In the genomic region with DNA sequence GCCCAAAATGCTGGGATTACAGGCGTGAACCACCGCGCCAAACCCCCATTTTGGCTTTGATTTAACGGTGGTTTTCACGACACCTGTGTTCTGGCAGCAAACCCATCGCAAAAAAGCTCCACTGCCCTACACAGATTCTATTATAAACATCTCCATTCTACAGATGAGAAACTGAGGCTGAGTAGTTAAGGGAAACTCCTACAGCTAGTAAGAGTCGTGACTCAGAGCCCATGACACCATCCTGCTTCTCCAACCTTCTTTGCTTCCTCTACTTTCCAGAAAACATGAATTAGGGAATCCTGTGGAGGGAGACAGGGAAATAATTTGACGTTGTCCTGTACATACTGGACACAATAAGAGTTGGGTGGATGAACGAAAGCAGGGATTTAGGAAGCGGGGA, we compare ENCODE assay signal across 8 cellular contexts. TPM values are rescaled to one million over a fixed set of nuclear protein-coding genes. Genes with fewer than 3 reads are reported as not detected.
A peak's percentile ranks its signal among the peaks of the same experiment; 100 is the strongest.
DNase-seq lines count a peak whose midpoint lies in the region; ATAC-seq and TF ChIP-seq lines count a peak whose summit lies in the region.
"Had no signal": no experiment of that assay in that cellular context is flagged by ENCODE, and none has a peak within 500 bp of the region (broad histone marks: within the 10 kb centered on the region; RNA-seq: fewer than 3 reads in every experiment).

No MANE protein-coding gene starts in this region.

- H3K9me3 ChIP-seq in iPS-18c (ENCODE audit: control insufficient read depth, insufficient read depth, low read length) (no peaks in the 10 kb centered on the region), stomach smooth muscle (ENCODE audit: control insufficient read depth in 2 of 2, low read length in 2 of 2) (no peaks in the 10 kb centered on the region)

- H3K27me3 ChIP-seq in HL-60 (ENCODE audit: insufficient read depth, poor library complexity, severe bottlenecking): no peaks in the 10 kb centered on the region
- H3K27me3 ChIP-seq in stomach smooth muscle (ENCODE audit: control insufficient read depth in 1 of 2, insufficient read depth in 2 of 2, low read length in 2 of 2): no peaks in the 10 kb centered on the region

- peaks cover 18% of the 10 kb centered on the region for H3K4me1 ChIP-seq in stomach smooth muscle (ENCODE audit: control insufficient read depth, insufficient read depth, low read length)

- H3K9me3 Mint-ChIP-seq in activated naive CD4-positive, alpha-beta T cell treated with anti-CD3 and anti-CD28 coated beads, Interleukin-2, amount 50 U/mL, for 72 hours: no peaks in the 10 kb centered on the region

- H3K27ac ChIP-seq in HL-60 (replicated peaks) (peak overlapping the region; percentile 90), stomach smooth muscle (ENCODE audit: low read length) (peak overlapping the region; percentile 85)

- peaks cover 5 to 7% of the 10 kb centered on the region in 2 donors for H3K36me3 ChIP-seq in stomach smooth muscle (ENCODE audit: control insufficient read depth in 2 of 2, insufficient read depth in 2 of 2, low read length in 2 of 2)

- H3K4me3 ChIP-seq in HL-60 (replicated peaks; ENCODE audit: insufficient read depth, low read length) (no peak overlapping the region), iPS-18c (ENCODE audit: insufficient read depth, low read depth, low read length) (peak overlapping the region; percentile 71; the same call in 1 of the 2 replicates), stomach smooth muscle (ENCODE audit: low read length in 2 of 2) (peak overlapping the region in 1 of 2 donors; percentile 86)

- TF ChIP-seq CTCF in HL-60 (IDR thresholded peaks at IDR 0.05; ENCODE audit: insufficient read depth, low read length): no peak

- peak overlapping the region; percentile 30 to 90 for H3K27ac Mint-ChIP-seq in activated naive CD4-positive, alpha-beta T cell treated with anti-CD3 and anti-CD28 coated beads, Interleukin-2, amount 50 U/mL, for 72 hours

- H3K9ac ChIP-seq in stomach smooth muscle (ENCODE audit: low read length in 2 of 2): peak overlapping the region; percentile 7 to 80

- H3K36me3 Mint-ChIP-seq in activated naive CD4-positive, alpha-beta T cell treated with anti-CD3 and anti-CD28 coated beads, Interleukin-2, amount 50 U/mL, for 72 hours: no peaks in the 10 kb centered on the region

- ATAC-seq in activated naive CD4-positive, alpha-beta T cell treated with anti-CD3 and anti-CD28 coated beads, Interleukin-2, amount 50 U/mL, for 72 hours: peak in 1 of 2 donors; percentile 54
- no peak for ATAC-seq in HG03159 (IDR thresholded peaks at IDR 0.05; ENCODE audit: unreplicated experiment)

- DNase-seq in HL-60 (ENCODE audit: low read depth in 1 of 2, low spot score in 1 of 2): no peak
- DNase-seq in activated naive CD4-positive, alpha-beta T cell treated with anti-CD3 and anti-CD28 coated beads, Interleukin-2, amount 50 U/mL, for 72 hours (ENCODE audit: low spot score in 2 of 2): no peak
- no peak for DNase-seq in NCI-H2196 (lab: John Stamatoyannopoulos, UW; ENCODE audit: unreplicated experiment)
- DNase-seq in HT-29 (ENCODE audit: low spot score): no peak

RNA-seq across cellular contexts. Expression of gene SNX15, which starts 0.4 kb away (rescaled TPM):
- total RNA-seq in activated naive CD4-positive, alpha-beta T cell treated with anti-CD3 and anti-CD28 coated beads, Interleukin-2, amount 50 U/mL, for 72 hours: 10 to 100 TPM; 12.5 to 14.5 TPM
- 26.5 and 36.1 TPM in 2 replicates for total RNA-seq in HT-29 (2014; rRNA removed; shearing (Covaris generic))

RNA-seq across cellular contexts. Expression of gene ARL2, which starts 12.8 kb away (rescaled TPM):
- 10 to 100 TPM; 82.6 to 96.1 TPM for total RNA-seq in activated naive CD4-positive, alpha-beta T cell treated with anti-CD3 and anti-CD28 coated beads, Interleukin-2, amount 50 U/mL, for 72 hours
- total RNA-seq in HT-29 (2014; rRNA removed; shearing (Covaris generic)): 103 and 104 TPM in 2 replicates

RNA-seq across cellular contexts. Expression of gene SAC3D1, which starts 14.2 kb away (rescaled TPM):
- 10 to 100 TPM in 1 of 2 donors, 1 to 10 TPM in 1; 8.9 to 33.3 TPM for total RNA-seq in activated naive CD4-positive, alpha-beta T cell treated with anti-CD3 and anti-CD28 coated beads, Interleukin-2, amount 50 U/mL, for 72 hours
- 52.4 and 52.5 TPM in 2 replicates for total RNA-seq in HT-29 (2014; rRNA removed; shearing (Covaris generic))

RNA-seq across cellular contexts. Expression of gene BATF2, which starts 30.0 kb away (rescaled TPM):
- not detected for total RNA-seq in activated naive CD4-positive, alpha-beta T cell treated with anti-CD3 and anti-CD28 coated beads, Interleukin-2, amount 50 U/mL, for 72 hours
- total RNA-seq in HT-29 (2014; rRNA removed; shearing (Covaris generic)): 1.6 and 2.5 TPM in 2 replicates

RNA-seq across cellular contexts. Expression of gene NAALADL1, which starts 31.5 kb away (rescaled TPM):
- total RNA-seq in activated naive CD4-positive, alpha-beta T cell treated with anti-CD3 and anti-CD28 coated beads, Interleukin-2, amount 50 U/mL, for 72 hours: 10 to 100 TPM; 14.9 to 23.1 TPM
- total RNA-seq in HT-29 (2014; rRNA removed; shearing (Covaris generic)): 0.08 and 1.9 TPM in 2 replicates
- total RNA-seq: HT1080 had no signal
